ENCODE assay signal across 1 cellular context in the genomic region with DNA sequence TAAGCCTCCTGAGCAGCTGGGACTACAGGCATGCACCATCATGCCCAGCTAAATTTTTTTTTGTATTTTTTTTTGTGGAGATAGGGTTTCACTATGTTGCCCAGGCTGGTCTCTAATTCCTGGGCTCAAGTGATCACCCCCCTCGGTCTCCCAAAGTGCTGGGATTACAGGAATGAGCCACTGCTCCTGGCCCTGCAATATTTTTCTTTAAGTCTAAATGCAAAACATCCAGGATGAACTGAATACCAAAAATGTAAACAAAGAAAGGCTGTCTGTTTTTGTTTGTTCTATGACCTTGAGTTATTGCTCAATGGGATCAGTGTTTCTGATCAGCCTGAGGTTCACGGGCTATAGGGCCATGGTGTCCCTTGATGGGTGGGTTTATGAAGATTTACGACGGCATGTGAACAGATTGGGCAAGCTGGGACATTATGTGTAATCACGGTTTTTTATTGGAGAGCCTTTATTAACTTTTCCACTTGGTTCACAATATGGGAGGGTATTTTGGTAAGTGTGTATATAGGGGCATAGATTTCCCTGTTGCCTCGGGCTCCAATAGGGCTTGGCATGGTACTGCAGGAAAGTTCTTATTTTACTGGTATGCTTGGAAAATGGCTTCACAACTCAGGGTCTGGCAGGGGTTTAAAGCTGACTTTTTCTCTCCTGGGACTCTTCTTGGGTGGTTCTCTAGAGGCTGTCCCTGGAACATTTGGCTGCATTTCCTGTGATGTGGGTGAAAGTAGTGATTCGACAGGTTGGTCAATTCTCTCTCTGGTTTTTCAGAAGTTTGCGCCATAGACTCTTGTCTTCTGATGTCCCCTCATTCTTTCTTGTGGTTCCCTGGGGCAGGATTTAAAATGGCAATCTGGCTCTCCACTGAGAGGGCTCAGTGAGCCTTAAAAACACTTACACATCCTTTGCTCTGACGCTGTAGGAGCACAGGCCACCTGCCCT.
TF ChIP-seq lines count a peak whose summit lies in the region.

No MANE protein-coding gene starts in this region.

TF ChIP-seq in HepG2, 621 proteins besides CTCF, POLR2A, EP300 and RAD21 (continued from another document and continues in another):
- TF ChIP-seq, protein P1, sequence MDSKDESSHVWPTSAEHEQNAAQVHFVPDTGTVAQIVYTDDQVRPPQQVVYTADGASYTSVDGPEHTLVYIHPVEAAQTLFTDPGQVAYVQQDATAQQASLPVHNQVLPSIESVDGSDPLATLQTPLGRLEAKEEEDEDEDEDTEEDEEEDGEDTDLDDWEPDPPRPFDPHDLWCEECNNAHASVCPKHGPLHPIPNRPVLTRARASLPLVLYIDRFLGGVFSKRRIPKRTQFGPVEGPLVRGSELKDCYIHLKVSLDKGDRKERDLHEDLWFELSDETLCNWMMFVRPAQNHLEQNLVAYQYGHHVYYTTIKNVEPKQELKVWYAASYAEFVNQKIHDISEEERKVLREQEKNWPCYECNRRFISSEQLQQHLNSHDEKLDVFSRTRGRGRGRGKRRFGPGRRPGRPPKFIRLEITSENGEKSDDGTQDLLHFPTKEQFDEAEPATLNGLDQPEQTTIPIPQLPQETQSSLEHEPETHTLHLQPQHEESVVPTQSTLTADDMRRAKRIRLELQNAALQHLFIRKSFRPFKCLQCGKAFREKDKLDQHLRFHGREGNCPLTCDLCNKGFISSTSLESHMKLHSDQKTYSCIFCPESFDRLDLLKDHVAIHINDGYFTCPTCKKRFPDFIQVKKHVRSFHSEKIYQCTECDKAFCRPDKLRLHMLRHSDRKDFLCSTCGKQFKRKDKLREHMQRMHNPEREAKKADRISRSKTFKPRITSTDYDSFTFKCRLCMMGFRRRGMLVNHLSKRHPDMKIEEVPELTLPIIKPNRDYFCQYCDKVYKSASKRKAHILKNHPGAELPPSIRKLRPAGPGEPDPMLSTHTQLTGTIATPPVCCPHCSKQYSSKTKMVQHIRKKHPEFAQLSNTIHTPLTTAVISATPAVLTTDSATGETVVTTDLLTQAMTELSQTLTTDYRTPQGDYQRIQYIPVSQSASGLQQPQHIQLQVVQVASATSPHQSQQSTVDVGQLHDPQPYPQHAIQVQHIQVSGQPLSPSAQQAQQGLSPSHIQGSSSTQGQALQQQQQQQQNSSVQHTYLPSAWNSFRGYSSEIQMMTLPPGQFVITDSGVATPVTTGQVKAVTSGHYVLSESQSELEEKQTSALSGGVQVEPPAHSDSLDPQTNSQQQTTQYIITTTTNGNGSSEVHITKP (CRISPR knock-in tag; IDR thresholded peaks at IDR 0.05; ENCODE audit: low read depth), result 0 out of 2 replicates have a peak, but pooled peaks have one; percentile 22
- TF ChIP-seq ZNF24 (IDR thresholded peaks at IDR 0.05) (no peak), PHF8 (CRISPR knock-in tag; IDR thresholded peaks at IDR 0.05) (peak; percentile 41; the same call in 1 of the 2 replicates), POLR2AphosphoS5 (IDR thresholded peaks at IDR 0.05; ENCODE audit: low read depth, low read length) (no peak), NR1H2 (CRISPR knock-in tag; IDR thresholded peaks at IDR 0.05; ENCODE audit: borderline replicate concordance, low read depth) (no peak), ZNF512B (CRISPR knock-in tag; IDR thresholded peaks at IDR 0.05; ENCODE audit: borderline replicate concordance) (no peak), REXO4 (CRISPR knock-in tag; IDR thresholded peaks at IDR 0.05; ENCODE audit: borderline replicate concordance) (no peak), FOXO4 (CRISPR knock-in tag; conservative IDR thresholded peaks at IDR 0.05) (no peak), ZNF646 (CRISPR knock-in tag; IDR thresholded peaks at IDR 0.05) (no peak), ZNF10 (CRISPR knock-in tag; IDR thresholded peaks at IDR 0.05; ENCODE audit: borderline replicate concordance, low read depth) (no peak), ZNF253 (CRISPR knock-in tag; IDR thresholded peaks at IDR 0.05; ENCODE audit: borderline replicate concordance) (no peak), RFX1 (IDR thresholded peaks at IDR 0.05) (no peak), ZNF18 (CRISPR knock-in tag; IDR thresholded peaks at IDR 0.05; ENCODE audit: insufficient replicate concordance) (no peak), NFIB (CRISPR knock-in tag; IDR thresholded peaks at IDR 0.05; ENCODE audit: borderline replicate concordance) (no peak), SAFB2 (CRISPR knock-in tag; IDR thresholded peaks at IDR 0.05; ENCODE audit: borderline replicate concordance, low read depth) (no peak), STAT6 (CRISPR knock-in tag; IDR thresholded peaks at IDR 0.05; ENCODE audit: borderline replicate concordance) (peak; percentile 28; the same call in 1 of the 2 replicates), XRCC5 (optimal IDR thresholded peaks at IDR 0.05; ENCODE audit: low read length) (no peak), ZNF710 (CRISPR knock-in tag; IDR thresholded peaks at IDR 0.05; ENCODE audit: borderline replicate concordance) (peak; percentile 90), HOXA7 (CRISPR knock-in tag; IDR thresholded peaks at IDR 0.05) (no peak), MAFG (CRISPR knock-in tag; IDR thresholded peaks at IDR 0.05) (no peak), ESRRA (CRISPR knock-in tag; IDR thresholded peaks at IDR 0.05; ENCODE audit: low read depth) (peak; percentile 82; the same call in 1 of the 2 replicates)
- TF ChIP-seq, protein P2, sequence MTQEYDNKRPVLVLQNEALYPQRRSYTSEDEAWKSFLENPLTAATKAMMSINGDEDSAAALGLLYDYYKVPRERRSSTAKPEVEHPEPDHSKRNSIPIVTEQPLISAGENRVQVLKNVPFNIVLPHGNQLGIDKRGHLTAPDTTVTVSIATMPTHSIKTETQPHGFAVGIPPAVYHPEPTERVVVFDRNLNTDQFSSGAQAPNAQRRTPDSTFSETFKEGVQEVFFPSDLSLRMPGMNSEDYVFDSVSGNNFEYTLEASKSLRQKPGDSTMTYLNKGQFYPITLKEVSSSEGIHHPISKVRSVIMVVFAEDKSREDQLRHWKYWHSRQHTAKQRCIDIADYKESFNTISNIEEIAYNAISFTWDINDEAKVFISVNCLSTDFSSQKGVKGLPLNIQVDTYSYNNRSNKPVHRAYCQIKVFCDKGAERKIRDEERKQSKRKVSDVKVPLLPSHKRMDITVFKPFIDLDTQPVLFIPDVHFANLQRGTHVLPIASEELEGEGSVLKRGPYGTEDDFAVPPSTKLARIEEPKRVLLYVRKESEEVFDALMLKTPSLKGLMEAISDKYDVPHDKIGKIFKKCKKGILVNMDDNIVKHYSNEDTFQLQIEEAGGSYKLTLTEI (CRISPR knock-in tag; conservative IDR thresholded peaks at IDR 0.05), result no peak
